ENCODE assay signal across 16 cellular contexts in genomic region chr6:11869656-11870340, GRCh38.
DNase-seq lines count a peak whose midpoint lies in the region; ATAC-seq and TF ChIP-seq lines count a peak whose summit lies in the region.
"Had no signal": no experiment of that assay in that cellular context is flagged by ENCODE, and none has a peak within 500 bp of the region (broad histone marks: within the 10 kb centered on the region; RNA-seq: fewer than 3 reads in every experiment).

No MANE protein-coding gene starts in this region.

- H3K4me3 ChIP-seq in IMR-90 (ENCODE audit: insufficient read depth, low read depth, low read length) (no peak overlapping the region), choroid plexus epithelial cell (ENCODE audit: low read depth, low read length) (no peak overlapping the region), left lung (no peak overlapping the region), mesendoderm (ENCODE audit: low read length) (no peak overlapping the region)
- H3K4me3 ChIP-seq: BLaER1 treated with 17β-estradiol and CSF1 and Interleukin-3, amounts not matched to agents 10 nM and 100 nM; gastroesophageal sphincter; HAP-1; tibial nerve had no signal

- TF ChIP-seq RAD21 in IMR-90 (IDR thresholded peaks at IDR 0.05; ENCODE audit: low read length): no peak

- no CpG with 5 or more reads among the region's 8 CpGs for WGBS in IMR-90 (ENCODE audit: extremely low coverage in 2 of 2, insufficient read length in 1 of 2), 2 experiments
- WGBS in mesendoderm (ENCODE audit: extremely low coverage, insufficient coverage, low lambda C conversion rate): no CpG with 5 or more reads among the region's 8 CpGs

- DNase-seq in AG08395 (ENCODE audit: low spot score) (peak; percentile 32), IMR-90 (peak; percentile 84), choroid plexus epithelial cell (ENCODE audit: low read depth) (peak; percentile 73), left lung (no peak), mesendoderm (no peak), GM19240 (ENCODE audit: insufficient read length, low spot score) (no peak)
- no peak for DNase-seq in effector CD8-positive, alpha-beta T cell (lab: John Stamatoyannopoulos, UW)
- DNase-seq: activated B cell treated with CpG ODN at 0.5 μM for 24 hours; activated T-cell treated with anti-CD3 and anti-CD28 coated beads, Interleukin-2, amount 50 U/mL, for 72 hours; central memory CD4-positive, alpha-beta T cell; SHP77 had no signal

- ATAC-seq in IMR-90 (ENCODE audit: low read depth) (peak; percentile 83), left lung (peak; percentile 24), GM21825 (IDR thresholded peaks at IDR 0.05; ENCODE audit: unreplicated experiment) (no peak)
- ATAC-seq: activated T-cell treated with anti-CD3 and anti-CD28 coated beads, Interleukin-2, amount 50 U/mL, for 72 hours; gastroesophageal sphincter had no signal

- H4K20me1 ChIP-seq in IMR-90 (ENCODE audit: insufficient read depth, low read length): no peaks in the 10 kb centered on the region
- H4K20me1 ChIP-seq: BLaER1 treated with 17β-estradiol and CSF1 and Interleukin-3, amounts not matched to agents 10 nM and 100 nM had no signal

- BruUV-seq in IMR-90 (replicated peaks; lab: Mats Ljungman, UMichigan): no TSS peak

- CTCF ChIA-PET in IMR-90 (lab: Yijun Ruan, JAX): no interaction called here

- H3K14ac ChIP-seq in IMR-90 (replicated peaks; ENCODE audit: low read depth, low read length): peak overlapping the region; percentile 82

- H3K23ac ChIP-seq in IMR-90 (ENCODE audit: low read depth, low read length) (peak overlapping the region; percentile 13; the same call in 1 of the 2 replicates), mesendoderm (ENCODE audit: low read length) (no peak overlapping the region)

- H4K91ac ChIP-seq in IMR-90 (ENCODE audit: insufficient read depth, low read depth, low read length): peak overlapping the region; percentile 77

- no peak overlapping the region for H3K9ac ChIP-seq in IMR-90 (ENCODE audit: low read depth, low read length)
- no peak overlapping the region for H3K9ac ChIP-seq in mesendoderm (ENCODE audit: low read length)
- H3K9ac ChIP-seq: BLaER1 treated with 17β-estradiol and CSF1 and Interleukin-3, amounts not matched to agents 10 nM and 100 nM had no signal

- peak overlapping the region; percentile 13 for H3K4me2 ChIP-seq in IMR-90 (ENCODE audit: low read depth, low read length)
- H3K4me2 ChIP-seq in mesendoderm (ENCODE audit: low read length): no peak overlapping the region
- H3K4me2 ChIP-seq: BLaER1 treated with 17β-estradiol and CSF1 and Interleukin-3, amounts not matched to agents 10 nM and 100 nM had no signal

- no peak for TF ChIP-seq CTCF in IMR-90 (conservative IDR thresholded peaks at IDR 0.05; ENCODE audit: low read depth, low read length)
- TF ChIP-seq CTCF in choroid plexus epithelial cell (conservative IDR thresholded peaks at IDR 0.05; ENCODE audit: low read depth, low read length): no peak
- TF ChIP-seq CTCF in left lung (IDR thresholded peaks at IDR 0.05): no peak

- H2BK20ac ChIP-seq in IMR-90 (ENCODE audit: low read depth, low read length): peak overlapping the region; percentile 79

- in situ Hi-C loops in IMR-90 (cut with MboI; ENCODE audit: low sequenced_read_pairs): no loop called here

- H4K8ac ChIP-seq in IMR-90 (ENCODE audit: low read depth in 2 of 2, low read length in 2 of 2) (peak overlapping the region; percentile 31 to 39; a peak in 3 of 4 replicates), mesendoderm (ENCODE audit: low read depth, low read length) (no peak overlapping the region)

- H2AK5ac ChIP-seq in IMR-90 (ENCODE audit: low read depth, low read length) (peak overlapping the region; percentile 85), mesendoderm (ENCODE audit: low read length) (no peak overlapping the region)

- H3K4ac ChIP-seq in IMR-90 (ENCODE audit: low read depth, low read length): peak overlapping the region; percentile 84
- H3K4ac ChIP-seq in mesendoderm (ENCODE audit: low read depth, low read length): no peak overlapping the region

- peak overlapping the region; percentile 61 for H2AFZ ChIP-seq in IMR-90 (replicated peaks; ENCODE audit: low read length, poor library complexity)

- H3K9me3 ChIP-seq in IMR-90 (ENCODE audit: control insufficient read depth, insufficient read depth, low read length) (no peaks in the 10 kb centered on the region), left lung (no peaks in the 10 kb centered on the region)
- H3K9me3 ChIP-seq: gastroesophageal sphincter, HAP-1, tibial nerve had no signal

- peak overlapping the region; percentile 77 for H3K18ac ChIP-seq in IMR-90 (ENCODE audit: low read depth, low read length)
- no peak overlapping the region for H3K18ac ChIP-seq in mesendoderm (ENCODE audit: low read length)

- H3K27me3 ChIP-seq in IMR-90 (ENCODE audit: control insufficient read depth, insufficient read depth, low read length) (no peaks in the 10 kb centered on the region), left lung (no peaks in the 10 kb centered on the region), mesendoderm (ENCODE audit: insufficient read depth, low read length, poor library complexity) (no peaks in the 10 kb centered on the region)
- H3K27me3 ChIP-seq: BLaER1 treated with 17β-estradiol and CSF1 and Interleukin-3, amounts not matched to agents 10 nM and 100 nM; gastroesophageal sphincter; tibial nerve had no signal

- H3K56ac ChIP-seq in IMR-90 (ENCODE audit: extremely low read depth, insufficient read depth, low read length): no peak overlapping the region
- no peak overlapping the region for H3K56ac ChIP-seq in mesendoderm (ENCODE audit: low read length)

- H2BK5ac ChIP-seq in IMR-90 (ENCODE audit: low read depth, low read length, poor library complexity, severe bottlenecking) (peak overlapping the region; percentile 6), mesendoderm (ENCODE audit: low read length) (no peak overlapping the region)

- dilution Hi-C loops in IMR-90 (cut with HindIII; ENCODE audit: low sequenced_read_pairs, unreplicated experiment): no loop called here

- no peaks in the 10 kb centered on the region for H3K36me3 ChIP-seq in IMR-90 (ENCODE audit: control insufficient read depth, insufficient read depth, low read length)
- no peaks in the 10 kb centered on the region for H3K36me3 ChIP-seq in left lung
- no peaks in the 10 kb centered on the region for H3K36me3 ChIP-seq in mesendoderm (ENCODE audit: control insufficient read depth, insufficient read depth, low read length)
- H3K36me3 ChIP-seq: BLaER1 treated with 17β-estradiol and CSF1 and Interleukin-3, amounts not matched to agents 10 nM and 100 nM; gastroesophageal sphincter; HAP-1; tibial nerve had no signal

- peak overlapping the region; percentile 75 for H2BK120ac ChIP-seq in IMR-90 (ENCODE audit: low read depth, low read length)
- H2BK120ac ChIP-seq in mesendoderm (ENCODE audit: low read depth, low read length): no peak overlapping the region

- no peak for TF ChIP-seq POLR2A in IMR-90 (IDR thresholded peaks at IDR 0.05; ENCODE audit: low read depth, low read length)

- H3K79me1 ChIP-seq in IMR-90 (ENCODE audit: low read depth in 1 of 2, low read length in 2 of 2): no peaks in the 10 kb centered on the region
- no peaks in the 10 kb centered on the region for H3K79me1 ChIP-seq in mesendoderm (ENCODE audit: low read length)

- H3K4me1 ChIP-seq in IMR-90 (ENCODE audit: control insufficient read depth, insufficient read depth, low read length) (peaks cover 13% of the 10 kb centered on the region), left lung (no peaks in the 10 kb centered on the region), mesendoderm (ENCODE audit: control insufficient read depth, low read depth, low read length) (no peaks in the 10 kb centered on the region)
- H3K4me1 ChIP-seq: BLaER1 treated with 17β-estradiol and CSF1 and Interleukin-3, amounts not matched to agents 10 nM and 100 nM; HAP-1 had no signal

- H2BK15ac ChIP-seq in IMR-90 (ENCODE audit: low read depth, low read length) (peak overlapping the region; percentile 51; the same call in 2 of the 3 replicates), mesendoderm (replicated peaks; ENCODE audit: low read depth) (no peak overlapping the region)

- H3K79me2 ChIP-seq in mesendoderm (ENCODE audit: control insufficient read depth, insufficient read depth, low read length): no peaks in the 10 kb centered on the region

- H4K5ac ChIP-seq in IMR-90 (ENCODE audit: low read depth, low read length) (peak overlapping the region; percentile 65; the same call in 1 of the 2 replicates), mesendoderm (ENCODE audit: low read length) (no peak overlapping the region)

- intact Hi-C loops in IMR-90 (cut with micrococcal nuclease): no loop called here
- intact Hi-C loops in left lung (cut with DNase I): no loop called here

- POLR2A ChIA-PET in IMR-90 (lab: Charles Lee; ENCODE audit: unreplicated experiment): no interaction called here

- peak overlapping the region; percentile 67 for H2AK9ac ChIP-seq in IMR-90 (replicated peaks; ENCODE audit: low read depth, low read length, poor library complexity)

- peaks cover 24% of the 10 kb centered on the region for H3K9me1 ChIP-seq in IMR-90 (ENCODE audit: insufficient read depth, low read length)

- H3K27ac ChIP-seq in IMR-90 (ENCODE audit: insufficient read depth, low read length) (peak overlapping the region; percentile 70; the same call in 1 of the 2 replicates), left lung (no peak overlapping the region), mesendoderm (ENCODE audit: low read depth, low read length) (no peak overlapping the region)
- H3K27ac ChIP-seq: BLaER1 treated with 17β-estradiol and CSF1 and Interleukin-3, amounts not matched to agents 10 nM and 100 nM; gastroesophageal sphincter; tibial nerve had no signal

TF ChIP-seq in IMR-90, 13 proteins besides CTCF, POLR2A, EP300 and RAD21 (continues in another document):
- TF ChIP-seq MXI1 (IDR thresholded peaks at IDR 0.05; ENCODE audit: borderline replicate concordance, low read depth, low read length): no peak
- no peak for TF ChIP-seq RCOR1 (IDR thresholded peaks at IDR 0.05; ENCODE audit: insufficient replicate concordance, low read length)
- TF ChIP-seq SMC3 (IDR thresholded peaks at IDR 0.05; ENCODE audit: low read depth, low read length): no peak
- TF ChIP-seq CHD1 (IDR thresholded peaks at IDR 0.05; ENCODE audit: low read depth, low read length): no peak
- TF ChIP-seq MAFK (IDR thresholded peaks at IDR 0.05; ENCODE audit: low read depth, low read length): no peak
- TF ChIP-seq RFX5 (IDR thresholded peaks at IDR 0.05; ENCODE audit: low read depth, low read length): no peak
- no peak; the same call in 1 of the 2 replicates for TF ChIP-seq CEBPB (IDR thresholded peaks at IDR 0.05; ENCODE audit: low read depth, low read length)
- no peak for TF ChIP-seq USF2 (IDR thresholded peaks at IDR 0.05; ENCODE audit: low read depth, low read length)
- TF ChIP-seq MAZ (IDR thresholded peaks at IDR 0.05; ENCODE audit: borderline replicate concordance, low read depth, low read length): no peak

Comparison
In these comparisons a context has a peak if more than half of its experiments do, and no peak if none do; other contexts are left out.
1. DNase-seq: peak in AG08395 (single experiment), IMR-90 (single experiment) and choroid plexus epithelial cell (single experiment); none in left lung (0 of 2), mesendoderm (single experiment), GM19240 (single experiment) and effector CD8-positive, alpha-beta T cell (single experiment).